In genomic region chr10:86055928-86056327, GRCh38 we compare ENCODE assay signal across 30 cellular contexts.
DNase-seq lines count a peak whose midpoint lies in the region; ATAC-seq lines count a peak whose summit lies in the region.
"Had no signal": no experiment of that assay in that cellular context is flagged by ENCODE, and none has a peak within 500 bp of the region (broad histone marks: within the 10 kb centered on the region; RNA-seq: fewer than 3 reads in every experiment).

No MANE protein-coding gene starts in this region.

- H3K4me1 ChIP-seq in right cardiac atrium (ENCODE audit: control insufficient read depth, insufficient read depth, low read length) = no peaks in the 10 kb centered on the region
- H3K4me1 ChIP-seq: A549; BE2C; BLaER1; BLaER1 treated with 17β-estradiol and CSF1 and Interleukin-3, amounts not matched to agents 10 nM and 100 nM; Caco-2 had no signal

- ATAC-seq in sciatic nerve = no peak
- no peak for ATAC-seq in left colon
- ATAC-seq in right cardiac atrium = no peak
- ATAC-seq: A549; CD8-positive, alpha-beta T cell had no signal

- no peaks in the 10 kb centered on the region for H3K27me3 ChIP-seq in right cardiac atrium (ENCODE audit: control insufficient read depth, insufficient read depth)
- H3K27me3 ChIP-seq: BE2C; BLaER1; BLaER1 treated with 17β-estradiol and CSF1 and Interleukin-3, amounts not matched to agents 10 nM and 100 nM had no signal

- WGBS in right cardiac atrium = 45% methylated on average over 1 of the region's 1 CpG

- H3K27ac ChIP-seq in right cardiac atrium (ENCODE audit: low read length) = no peak overlapping the region
- H3K27ac ChIP-seq: 22Rv1; A549; BLaER1; BLaER1 treated with 17β-estradiol and CSF1 and Interleukin-3, amounts not matched to agents 10 nM and 100 nM; C4-2B had no signal

- H3K9me3 ChIP-seq in right cardiac atrium (ENCODE audit: control insufficient read depth, low read length) = no peaks in the 10 kb centered on the region
- H3K9me3 ChIP-seq: A549, BE2C, BLaER1, Caco-2 had no signal

- H3K4me3 ChIP-seq in right cardiac atrium (ENCODE audit: low read length) = no peak overlapping the region
- H3K4me3 ChIP-seq: A549; BLaER1; BLaER1 treated with 17β-estradiol and CSF1 and Interleukin-3, amounts not matched to agents 10 nM and 100 nM had no signal

- DNase-seq in islet precursor cell (peak; percentile 21), mesenteric fat pad (ENCODE audit: low spot score) (peak; percentile 51), sciatic nerve (ENCODE audit: low spot score) (peak; percentile 12), left colon (no peak), right cardiac atrium (no peak), amniotic stem cell (lab: John Stamatoyannopoulos, UW) (no peak)
- DNase-seq: 8988T; ACHN; AML-193; BE2C; C1 segment of cervical spinal cord; Caco-2; Calu3; CD4-positive, alpha-beta memory T cell; CD4-positive, alpha-beta T cell; CD4-positive, CD25-positive, alpha-beta regulatory T cell; CD8-positive, alpha-beta memory T cell; CD8-positive, alpha-beta T cell; COR-L47; DMS153; DMS53; DMS79; DMS79 treated with DMSO at 0.1 percent for 48 hours; DND-41; EL had no signal

- intact Hi-C loops in sciatic nerve (cut with DNase I) = no loop called here
- intact Hi-C loops in left colon (cut with DNase I, micrococcal nuclease) = no loop called here
- intact Hi-C loops in right cardiac atrium (cut with DNase I) = no loop called here

Comparison
In these comparisons a context has a peak if more than half of its experiments do, and no peak if none do; other contexts are left out.
1. DNase-seq: peak in islet precursor cell (single experiment), mesenteric fat pad (single experiment) and sciatic nerve (single experiment); none in left colon (0 of 2), right cardiac atrium (0 of 3) and amniotic stem cell (single experiment).